ENCODE assay signal across 17 cellular contexts in genomic region chr11:121514998-121515671, GRCh38.
DNase-seq lines count a peak whose midpoint lies in the region; ATAC-seq and TF ChIP-seq lines count a peak whose summit lies in the region.
"Had no signal": no experiment of that assay in that cellular context is flagged by ENCODE, and none has a peak within 500 bp of the region (broad histone marks: within the 10 kb centered on the region; RNA-seq: fewer than 3 reads in every experiment).

No MANE protein-coding gene starts in this region.

- H3K27me3 ChIP-seq in neural progenitor cell = no peaks in the 10 kb centered on the region
- H3K27me3 ChIP-seq: adrenal gland, dorsolateral prefrontal cortex, foreskin keratinocyte had no signal

- H3K27me3 Mint-ChIP-seq in activated CD4-positive, alpha-beta T cell treated with anti-CD3 and anti-CD28 coated beads, Interleukin-2, amount 10 ng/mL, durations not matched to agents 7 days and 5 days = no peaks in the 10 kb centered on the region
- H3K27me3 Mint-ChIP-seq in activated naive CD8-positive, alpha-beta T cell treated with anti-CD3 and anti-CD28 coated beads for 36 hours = no peaks in the 10 kb centered on the region
- H3K27me3 Mint-ChIP-seq in neural progenitor cell (ENCODE audit: insufficient read depth, low read depth) = peaks cover 2% of the 10 kb centered on the region
- H3K27me3 Mint-ChIP-seq: IgD-negative memory B cell, memory B cell had no signal

- no peak for DNase-seq in activated CD4-positive, alpha-beta T cell treated with anti-CD3 and anti-CD28 coated beads, Interleukin-2, amount 10 ng/mL, durations not matched to agents 7 days and 5 days
- DNase-seq in activated CD4-positive, alpha-beta T cell treated with anti-CD3 and anti-CD28 coated beads for 1 hour = no peak
- DNase-seq in activated naive CD8-positive, alpha-beta T cell treated with anti-CD3 and anti-CD28 coated beads for 36 hours = no peak
- DNase-seq in neural progenitor cell (ENCODE audit: low spot score) (no peak), caudate nucleus (lab: John Stamatoyannopoulos, UW) (no peak)
- DNase-seq in central memory CD4-positive, alpha-beta T cell = no peak
- DNase-seq: activated CD4-positive, alpha-beta T cell treated with anti-CD3 and anti-CD28 coated beads for 4 hours; adrenal gland; dorsolateral prefrontal cortex; NK-92 treated with Interleukin-12 subunit alpha and Interleukin-12 subunit beta, amount 100 ng/mL, for 24 hours; psoas muscle had no signal

- H3K9me3 ChIP-seq in HEK293 (ENCODE audit: control insufficient read depth, insufficient read depth, low read depth, low read length) (no peaks in the 10 kb centered on the region), neural progenitor cell (ENCODE audit: low read depth) (no peaks in the 10 kb centered on the region)
- H3K9me3 ChIP-seq: adrenal gland, psoas muscle had no signal

- H2AFZ ChIP-seq in neural progenitor cell (replicated peaks) = no peak overlapping the region

- H3K4me2 ChIP-seq in neural progenitor cell = peak overlapping the region; percentile 26

- no peak overlapping the region for H3K4me3 Mint-ChIP-seq in activated CD4-positive, alpha-beta T cell treated with anti-CD3 and anti-CD28 coated beads, Interleukin-2, amount 10 ng/mL, durations not matched to agents 7 days and 5 days
- peak overlapping the region; percentile 32 for H3K4me3 Mint-ChIP-seq in activated naive CD8-positive, alpha-beta T cell treated with anti-CD3 and anti-CD28 coated beads for 36 hours
- no peak overlapping the region for H3K4me3 Mint-ChIP-seq in neural progenitor cell
- H3K4me3 Mint-ChIP-seq: CD14-positive monocyte, memory B cell had no signal

- peaks cover 3% of the 10 kb centered on the region for H4K20me1 ChIP-seq in neural progenitor cell (ENCODE audit: low read depth)

- TF ChIP-seq CTCF in HEK293 (tag by site-specific recombination; IDR thresholded peaks at IDR 0.05) = no peak
- TF ChIP-seq CTCF in neural progenitor cell (IDR thresholded peaks at IDR 0.05) = no peak

- CTCF ChIA-PET in activated CD4-positive, alpha-beta T cell treated with anti-CD3 and anti-CD28 coated beads, Interleukin-2, amount 10 ng/mL, durations not matched to agents 7 days and 5 days (lab: Charles Lee) = no interaction called here
- CTCF ChIA-PET in HEK293 (lab: Yijun Ruan, JAX) = no interaction called here

- no peak overlapping the region for H3K4me3 ChIP-seq in HEK293 (ENCODE audit: low read depth, low read length)
- no peak overlapping the region for H3K4me3 ChIP-seq in neural progenitor cell
- H3K4me3 ChIP-seq: adrenal gland, dorsolateral prefrontal cortex, psoas muscle had no signal

- no peaks in the 10 kb centered on the region for H3K9me3 Mint-ChIP-seq in activated CD4-positive, alpha-beta T cell treated with anti-CD3 and anti-CD28 coated beads, Interleukin-2, amount 10 ng/mL, durations not matched to agents 7 days and 5 days
- no peaks in the 10 kb centered on the region for H3K9me3 Mint-ChIP-seq in activated naive CD8-positive, alpha-beta T cell treated with anti-CD3 and anti-CD28 coated beads for 36 hours
- H3K9me3 Mint-ChIP-seq in neural progenitor cell = no peaks in the 10 kb centered on the region
- H3K9me3 Mint-ChIP-seq: IgD-negative memory B cell, memory B cell had no signal

- peaks cover 9% of the 10 kb centered on the region for H3F3A ChIP-seq in neural progenitor cell (ENCODE audit: low read depth)

- H3K36me3 ChIP-seq in HEK293 (ENCODE audit: control insufficient read depth in 2 of 2, insufficient read depth in 1 of 2, low read length in 2 of 2) (no peaks in the 10 kb centered on the region), neural progenitor cell (no peaks in the 10 kb centered on the region)
- H3K36me3 ChIP-seq: adrenal gland had no signal

- peaks cover 86% of the 10 kb centered on the region for H3K36me3 Mint-ChIP-seq in activated CD4-positive, alpha-beta T cell treated with anti-CD3 and anti-CD28 coated beads, Interleukin-2, amount 10 ng/mL, durations not matched to agents 7 days and 5 days (ENCODE audit: low read depth)
- peaks cover 69% of the 10 kb centered on the region for H3K36me3 Mint-ChIP-seq in activated naive CD8-positive, alpha-beta T cell treated with anti-CD3 and anti-CD28 coated beads for 36 hours
- peaks cover 2% of the 10 kb centered on the region for H3K36me3 Mint-ChIP-seq in neural progenitor cell

- H3K4me1 ChIP-seq in HEK293 (ENCODE audit: control insufficient read depth, insufficient read depth, low read length) = no peaks in the 10 kb centered on the region
- H3K4me1 ChIP-seq in neural progenitor cell = peaks cover 17% of the 10 kb centered on the region
- H3K4me1 ChIP-seq: adrenal gland, psoas muscle had no signal

- H3K4me1 Mint-ChIP-seq in activated CD4-positive, alpha-beta T cell treated with anti-CD3 and anti-CD28 coated beads, Interleukin-2, amount 10 ng/mL, durations not matched to agents 7 days and 5 days = peaks cover 63% of the 10 kb centered on the region
- peaks cover 62% of the 10 kb centered on the region for H3K4me1 Mint-ChIP-seq in activated naive CD8-positive, alpha-beta T cell treated with anti-CD3 and anti-CD28 coated beads for 36 hours
- peaks cover 8% of the 10 kb centered on the region for H3K4me1 Mint-ChIP-seq in neural progenitor cell

- ATAC-seq in HG02970 (IDR thresholded peaks at IDR 0.05; ENCODE audit: low FRiP score, unreplicated experiment) = no peak
- ATAC-seq: psoas muscle had no signal

- POLR2A ChIA-PET in activated CD4-positive, alpha-beta T cell treated with anti-CD3 and anti-CD28 coated beads, Interleukin-2, amount 10 ng/mL, durations not matched to agents 7 days and 5 days (lab: Charles Lee) = no interaction called here
- POLR2A ChIA-PET in HEK293 (lab: Yijun Ruan, JAX) = no interaction called here

- H3K79me2 ChIP-seq in neural progenitor cell (ENCODE audit: low read depth) = peaks cover 6% of the 10 kb centered on the region

- H3K9ac ChIP-seq in neural progenitor cell = no peak overlapping the region

- peak overlapping the region; percentile 61 for H3K27ac Mint-ChIP-seq in activated CD4-positive, alpha-beta T cell treated with anti-CD3 and anti-CD28 coated beads, Interleukin-2, amount 10 ng/mL, durations not matched to agents 7 days and 5 days
- peak overlapping the region; percentile 86 for H3K27ac Mint-ChIP-seq in activated naive CD8-positive, alpha-beta T cell treated with anti-CD3 and anti-CD28 coated beads for 36 hours
- H3K27ac Mint-ChIP-seq in neural progenitor cell = peak overlapping the region; percentile 64
- H3K27ac Mint-ChIP-seq: memory B cell had no signal

- no peak overlapping the region for H3K27ac ChIP-seq in HEK293 (ENCODE audit: extremely low read depth, low read depth, low read length)
- H3K27ac ChIP-seq in neural progenitor cell = peak overlapping the region; percentile 53
- no peak overlapping the region for H3K27ac ChIP-seq in caudate nucleus (ENCODE audit: low read depth, low read length)
- H3K27ac ChIP-seq: adrenal gland, psoas muscle had no signal

TF ChIP-seq in HEK293, 187 proteins besides CTCF, POLR2A, EP300 and RAD21:
- TF ChIP-seq ZNF341 (tag by site-specific recombination; IDR thresholded peaks at IDR 0.05; ENCODE audit: low read depth) (peak; percentile 25; the same call in 1 of the 2 replicates), ZNF157 (tag by site-specific recombination; IDR thresholded peaks at IDR 0.05) (no peak)
